Comparison of ENCODE assay signal across 24 cellular contexts in the genomic region with DNA sequence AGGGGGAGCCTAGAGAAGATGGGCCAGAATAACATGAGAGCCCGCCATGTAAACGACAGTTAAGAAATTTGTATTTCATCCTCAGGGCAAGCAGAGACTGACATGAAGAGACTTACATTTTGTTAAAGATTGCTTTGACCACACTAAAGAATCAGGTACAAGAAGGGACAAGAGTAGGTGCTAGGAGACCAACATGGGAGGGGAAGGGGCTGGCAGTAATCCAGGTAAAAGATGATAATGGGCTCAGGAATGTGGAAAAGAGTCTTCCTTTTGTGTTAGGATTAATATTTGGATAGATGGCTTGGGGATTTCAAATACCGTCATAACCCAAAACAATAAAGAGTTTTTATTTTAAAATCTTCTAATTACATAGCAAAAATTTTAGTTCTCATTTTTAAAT.
A peak's percentile ranks its signal among the peaks of the same experiment; 100 is the strongest.
DNase-seq lines count a peak whose midpoint lies in the region; ATAC-seq, FAIRE-seq and TF ChIP-seq lines count a peak whose summit lies in the region.
"Had no signal": no experiment of that assay in that cellular context is flagged by ENCODE, and none has a peak within 500 bp of the region (broad histone marks: within the 10 kb centered on the region; RNA-seq: fewer than 3 reads in every experiment).

No MANE protein-coding gene starts in this region.

- no peak overlapping the region for H3K4me2 ChIP-seq in keratinocyte (ENCODE audit: control insufficient read depth, extremely low read depth, insufficient read depth, low read depth, low read length)
- no peak overlapping the region for H3K4me2 ChIP-seq in mesendoderm (ENCODE audit: low read length)
- H3K4me2 ChIP-seq: PC-9 had no signal

- no CpG with 5 or more reads among the region's 3 CpGs for WGBS in mesendoderm (ENCODE audit: extremely low coverage, insufficient coverage, low lambda C conversion rate)
- 90 to 95% methylated on average over 3 of the region's 3 CpGs for WGBS in upper lobe of left lung, 2 donors

- no peaks in the 10 kb centered on the region for H3K9me1 ChIP-seq in keratinocyte (ENCODE audit: control insufficient read depth, extremely low read depth, insufficient read depth, low read length)

- H3K79me1 ChIP-seq in mesendoderm (ENCODE audit: low read length), result no peaks in the 10 kb centered on the region

- H3K27me3 Mint-ChIP-seq in brain, result peaks cover 4% of the 10 kb centered on the region
- no peaks in the 10 kb centered on the region for H3K27me3 Mint-ChIP-seq in type B pancreatic cell

- no peak overlapping the region for H3K18ac ChIP-seq in mesendoderm (ENCODE audit: low read length)

- FAIRE-seq in keratinocyte (lab: Jason Lieb, UNC), result peak; percentile 59
- FAIRE-seq: A204.1 had no signal

- H2AK5ac ChIP-seq in mesendoderm (ENCODE audit: low read length), result no peak overlapping the region

- DNase-seq in EL (peak; percentile 20), keratinocyte (ENCODE audit: low read depth, low spot score) (peak; percentile 15), type B pancreatic cell (ENCODE audit: extremely low spot score, unreplicated experiment) (no peak), mesendoderm (no peak), upper lobe of left lung (no peak)
- no peak for DNase-seq in activated CD4-positive, alpha-beta T cell treated with anti-CD3 and anti-CD28 coated beads for 48 hours
- DNase-seq: CD8-positive, alpha-beta memory T cell; DMS53; H7; HFFc6; Karpas-422; MM.1S; NCI-H1048; NCI-H1436; NCI-H187 treated with DMSO at 0.1 percent for 48 hours; NCI-H2107; NCI-H2227 treated with DMSO at 0.1 percent for 48 hours; NCI-H510A; NCI-H748 treated with DMSO at 0.1 percent for 48 hours; PC-9 had no signal

- H3K27ac ChIP-seq in keratinocyte (ENCODE audit: control insufficient read depth, insufficient read depth, low read length), result no peak overlapping the region
- no peak overlapping the region for H3K27ac ChIP-seq in mesendoderm (ENCODE audit: low read depth, low read length)
- H3K27ac ChIP-seq in upper lobe of left lung, result no peak overlapping the region
- H3K27ac ChIP-seq: C4-2B, PC-9 had no signal

- peaks cover 0 to 6% (median 3%) of the 10 kb centered on the region in 5 experiments for H3K9me3 Mint-ChIP-seq in brain
- peaks cover 7% of the 10 kb centered on the region for H3K9me3 Mint-ChIP-seq in type B pancreatic cell
- H3K9me3 Mint-ChIP-seq: HFFc6 had no signal

- dilution Hi-C loops in keratinocyte (cut with MboI; ENCODE audit: extremely low pct_ligation_motif_present, low sequenced_read_pairs), result no loop called here

- H3K36me3 Mint-ChIP-seq in brain (peaks cover 90% of the 10 kb centered on the region), type B pancreatic cell (peaks cover 69% of the 10 kb centered on the region)
- H3K36me3 Mint-ChIP-seq: CD8-positive, alpha-beta memory T cell had no signal

- peak overlapping the region in 4 of 5 experiments; percentile 32 to 82 (median 68) for H3K27ac Mint-ChIP-seq in brain
- H3K27ac Mint-ChIP-seq in type B pancreatic cell, result peak overlapping the region; percentile 55
- H3K27ac Mint-ChIP-seq: HFFc6 had no signal

- no peak for ATAC-seq in upper lobe of left lung (ENCODE audit: low FRiP score in 2 of 2)
- ATAC-seq: SK-N-SH treated with all-trans-retinoic acid at 6 μM for 48 hours had no signal

- no peak overlapping the region for H2BK5ac ChIP-seq in mesendoderm (ENCODE audit: low read length)

- no peak overlapping the region for H2BK15ac ChIP-seq in mesendoderm (replicated peaks; ENCODE audit: low read depth)

- no peaks in the 10 kb centered on the region for H3K9me3 ChIP-seq in keratinocyte (ENCODE audit: control insufficient read depth, low read depth, low read length)
- H3K9me3 ChIP-seq in upper lobe of left lung, result no peaks in the 10 kb centered on the region

- H4K20me1 ChIP-seq in keratinocyte (ENCODE audit: control insufficient read depth, extremely low read depth, insufficient read depth, low read length), result peaks cover 3% of the 10 kb centered on the region

- no peaks in the 10 kb centered on the region for H3K79me2 ChIP-seq in keratinocyte (ENCODE audit: control insufficient read depth, insufficient read depth, low read length)
- no peaks in the 10 kb centered on the region for H3K79me2 ChIP-seq in mesendoderm (ENCODE audit: control insufficient read depth, insufficient read depth, low read length)

- H3K4me3 Mint-ChIP-seq in brain, result no peak overlapping the region
- H3K4me3 Mint-ChIP-seq in type B pancreatic cell, result no peak overlapping the region
- H3K4me3 Mint-ChIP-seq: CD8-positive, alpha-beta memory T cell; HFFc6 had no signal

- no peak overlapping the region for H2BK120ac ChIP-seq in mesendoderm (ENCODE audit: low read depth, low read length)

- H3K27me3 ChIP-seq in keratinocyte (ENCODE audit: control insufficient read depth, extremely low read depth, insufficient read depth, low read length), result no peaks in the 10 kb centered on the region
- no peaks in the 10 kb centered on the region for H3K27me3 ChIP-seq in mesendoderm (ENCODE audit: insufficient read depth, low read length, poor library complexity)
- no peaks in the 10 kb centered on the region for H3K27me3 ChIP-seq in upper lobe of left lung

- H3K4me3 ChIP-seq in keratinocyte (ENCODE audit: control insufficient read depth in 2 of 3, extremely low read depth in 1 of 3, insufficient read depth in 2 of 3, low read depth in 1 of 3, low read length in 3 of 3), result no peak overlapping the region
- no peak overlapping the region for H3K4me3 ChIP-seq in mesendoderm (ENCODE audit: low read length)
- no peak overlapping the region for H3K4me3 ChIP-seq in upper lobe of left lung
- H3K4me3 ChIP-seq: PC-9 had no signal

- H3K4ac ChIP-seq in mesendoderm (ENCODE audit: low read depth, low read length), result no peak overlapping the region

- no peak for TF ChIP-seq EP300 in upper lobe of left lung (IDR thresholded peaks at IDR 0.05)

- H3K56ac ChIP-seq in mesendoderm (ENCODE audit: low read length), result no peak overlapping the region

- H3K36me3 ChIP-seq in keratinocyte (ENCODE audit: control insufficient read depth in 2 of 2, extremely low read depth in 1 of 2, insufficient read depth in 2 of 2, low read length in 2 of 2) (peaks cover 7% of the 10 kb centered on the region in 2 experiments), mesendoderm (ENCODE audit: control insufficient read depth, insufficient read depth, low read length) (no peaks in the 10 kb centered on the region), upper lobe of left lung (peaks cover 0 to 18% (median 2%) of the 10 kb centered on the region in 4 donors)

- H3K23ac ChIP-seq in mesendoderm (ENCODE audit: low read length), result no peak overlapping the region

- H4K8ac ChIP-seq in mesendoderm (ENCODE audit: low read depth, low read length), result no peak overlapping the region

- H3K9ac ChIP-seq in keratinocyte (ENCODE audit: control insufficient read depth, extremely low read depth, insufficient read depth, low read length), result no peak overlapping the region
- H3K9ac ChIP-seq in mesendoderm (ENCODE audit: low read length), result no peak overlapping the region

- H4K5ac ChIP-seq in mesendoderm (ENCODE audit: low read length), result no peak overlapping the region

- TF ChIP-seq CTCF in brain (conservative IDR thresholded peaks at IDR 0.05), result no peak
- no peak for TF ChIP-seq CTCF in keratinocyte (optimal IDR thresholded peaks at IDR 0.05 in 1 of 3, IDR thresholded peaks at IDR 0.05 in 1 of 3, conservative IDR thresholded peaks at IDR 0.05 in 1 of 3; ENCODE audit: extremely low read depth in 1 of 3, insufficient read depth in 2 of 3, low read length in 3 of 3)
- TF ChIP-seq CTCF in type B pancreatic cell (conservative IDR thresholded peaks at IDR 0.05), result no peak
- no peak for TF ChIP-seq CTCF in upper lobe of left lung (IDR thresholded peaks at IDR 0.05)

- H3K4me1 Mint-ChIP-seq in brain, result peaks cover 14% of the 10 kb centered on the region
- H3K4me1 Mint-ChIP-seq in type B pancreatic cell (ENCODE audit: unreplicated experiment), result no peaks in the 10 kb centered on the region
- H3K4me1 Mint-ChIP-seq: CD8-positive, alpha-beta memory T cell had no signal

- no peak for TF ChIP-seq POLR2A in upper lobe of left lung (IDR thresholded peaks at IDR 0.05)

- H2AFZ ChIP-seq in keratinocyte (ENCODE audit: control insufficient read depth, low read length), result no peak overlapping the region
- H2AFZ ChIP-seq: PC-9 had no signal

- H3K4me1 ChIP-seq in keratinocyte (ENCODE audit: control insufficient read depth, extremely low read depth, insufficient read depth, low read length), result peaks cover 8% of the 10 kb centered on the region
- no peaks in the 10 kb centered on the region for H3K4me1 ChIP-seq in mesendoderm (ENCODE audit: control insufficient read depth, low read depth, low read length)
- no peaks in the 10 kb centered on the region for H3K4me1 ChIP-seq in upper lobe of left lung

Comparison
In these comparisons a context has a peak if more than half of its experiments do, and no peak if none do; other contexts are left out.
1. DNase-seq: peak in EL (single experiment) and keratinocyte (single experiment); none in type B pancreatic cell (single experiment), mesendoderm (single experiment), upper lobe of left lung (0 of 2) and activated CD4-positive, alpha-beta T cell treated with anti-CD3 and anti-CD28 coated beads for 48 hours (single experiment).